In the genomic region with DNA sequence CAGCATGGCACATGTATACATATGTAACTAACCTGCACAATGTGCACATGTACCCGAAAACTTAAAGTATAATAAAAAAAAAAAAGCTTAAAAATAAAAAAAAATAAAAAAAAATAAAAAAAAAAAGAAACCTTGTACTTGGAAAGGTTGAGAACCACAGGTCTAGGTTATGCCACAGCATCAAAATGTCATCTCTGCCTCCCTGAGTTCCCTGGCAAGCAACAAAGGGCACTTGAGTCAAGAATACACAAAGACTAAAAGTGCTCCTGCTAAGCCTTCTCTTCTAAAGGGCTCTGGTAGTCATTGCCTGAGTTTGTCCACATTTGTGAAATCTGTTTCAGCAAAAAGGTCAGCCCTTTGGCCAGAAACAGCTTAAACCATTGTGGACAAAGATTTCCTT, we compare ENCODE assay signal across 16 cellular contexts.
"Had no signal": no experiment of that assay in that cellular context is flagged by ENCODE, and none has a peak within 500 bp of the region (broad histone marks: within the 10 kb centered on the region; RNA-seq: fewer than 3 reads in every experiment).

No MANE protein-coding gene starts in this region.

- H3K4me3 Mint-ChIP-seq: naive thymus-derived CD8-positive, alpha-beta T cell had no signal

- H3K27me3 ChIP-seq: colonic mucosa, foreskin keratinocyte, neutrophil, sigmoid colon, suprapubic skin, thyroid gland, upper lobe of left lung, vagina had no signal

- H3K9me3 Mint-ChIP-seq: naive thymus-derived CD8-positive, alpha-beta T cell had no signal

- H3K27ac ChIP-seq: colonic mucosa, foreskin keratinocyte, neutrophil, sigmoid colon, skin epidermis, suprapubic skin, thyroid gland, upper lobe of left lung, vagina had no signal

- H3K9me3 ChIP-seq: colonic mucosa, mucosa of descending colon, neutrophil, sigmoid colon, suprapubic skin, thyroid gland, upper lobe of left lung, vagina had no signal

- H3K4me1 Mint-ChIP-seq: naive thymus-derived CD8-positive, alpha-beta T cell had no signal

- H3K4me1 ChIP-seq: colonic mucosa, foreskin keratinocyte, suprapubic skin, thyroid gland, upper lobe of left lung, vagina had no signal

- H3K27ac Mint-ChIP-seq: naive thymus-derived CD8-positive, alpha-beta T cell had no signal

- H3K36me3 ChIP-seq: colonic mucosa, neutrophil, sigmoid colon, suprapubic skin, thyroid gland, upper lobe of left lung, vagina had no signal

- ATAC-seq: foreskin keratinocyte; left colon; mucosa of descending colon; naive thymus-derived CD8-positive, alpha-beta T cell; stimulated activated naive CD8-positive, alpha-beta T cell treated with anti-CD3 and anti-CD28 coated beads, Interleukin-15, Interleukin-2, amounts not matched to agents 100 U/mL and 50 U/mL, for 24 hours had no signal

- DNase-seq: colonic mucosa; dermis blood vessel endothelial cell; foreskin keratinocyte; left colon; mucosa of descending colon; naive thymus-derived CD8-positive, alpha-beta T cell; posterior cingulate gyrus; sigmoid colon; stimulated activated CD4-positive, alpha-beta T cell treated with anti-CD3 and anti-CD28 coated beads, Interleukin-12 subunit alpha, Interleukin-12 subunit beta, amount 100 ng/mL, for 4 hours; stimulated activated naive CD8-positive, alpha-beta T cell treated with anti-CD3 and anti-CD28 coated beads, Interleukin-15, Interleukin-2, amounts not matched to agents 100 U/mL and 50 U/mL, for 24 hours; thyroid gland; upper lobe of left lung had no signal

- H3K36me3 Mint-ChIP-seq: naive thymus-derived CD8-positive, alpha-beta T cell had no signal

- H3K4me3 ChIP-seq: colonic mucosa, mucosa of descending colon, sigmoid colon, skin epidermis, suprapubic skin, thyroid gland, vagina had no signal
